In genomic region chr19:10683064-10683426, GRCh38 we compare ENCODE assay signal across 1 cellular context.
A peak's percentile ranks its signal among the peaks of the same experiment; 100 is the strongest.
TF ChIP-seq lines count a peak whose summit lies in the region.

No MANE protein-coding gene starts in this region.

TF ChIP-seq in H1, 55 proteins besides CTCF, POLR2A, EP300 and RAD21:
- TF ChIP-seq JUND (IDR thresholded peaks at IDR 0.05; ENCODE audit: low read length) = no peak
- 0 out of 2 replicates have a peak, but pooled peaks have one; percentile 14 for TF ChIP-seq POLR2AphosphoS5 (IDR thresholded peaks at IDR 0.05; ENCODE audit: low read depth, low read length)
